22 cellular contexts compared by ENCODE assay signal in genomic region chr2:120402070-120402440, GRCh38.
"Had no signal": no experiment of that assay in that cellular context is flagged by ENCODE, and none has a peak within 500 bp of the region (broad histone marks: within the 10 kb centered on the region; RNA-seq: fewer than 3 reads in every experiment).

No MANE protein-coding gene starts in this region.

- H3K4me3 ChIP-seq: MG63, SJSA1, SK-N-MC had no signal

- H3K27ac ChIP-seq: SJSA1, SK-N-MC had no signal

- H3K9me3 ChIP-seq: MG63, SJSA1 had no signal

- DNase-seq: IMR-90, Karpas-422, KG1, MG63, NCI-H1092, NCI-H1105 treated with DMSO at 0.1 percent for 48 hours, NCI-H1417 treated with DMSO at 0.1 percent for 48 hours, NCI-H146, NCI-H1694 treated with DMSO at 0.1 percent for 48 hours, NCI-H1930, NCI-H2081, NCI-H2107, NCI-H2227 treated with DMSO at 0.1 percent for 48 hours, NCI-H524, NCI-H526 treated with DMSO at 0.1 percent for 48 hours, NCI-H774, Right ventricle myocardium superior, RPMI8226, SIG-M5 had no signal

- ATAC-seq: HepG2 had no signal

- H3K27me3 ChIP-seq: MG63, SJSA1 had no signal

- H3K36me3 ChIP-seq: MG63, SJSA1 had no signal
